ENCODE assay signal across 16 cellular contexts in genomic region chr11:12835286-12835685, GRCh38.
DNase-seq lines count a peak whose midpoint lies in the region; ATAC-seq and TF ChIP-seq lines count a peak whose summit lies in the region.
"Had no signal": no experiment of that assay in that cellular context is flagged by ENCODE, and none has a peak within 500 bp of the region (broad histone marks: within the 10 kb centered on the region; RNA-seq: fewer than 3 reads in every experiment).

No MANE protein-coding gene starts in this region.

- no peak overlapping the region for H3K4me3 Mint-ChIP-seq in GM23338
- H3K4me3 Mint-ChIP-seq: CD4-positive, alpha-beta memory T cell had no signal

- CTCF ChIA-PET in RWPE1 (lab: Yijun Ruan, JAX): no interaction called here

- peaks cover 3% of the 10 kb centered on the region for H3K27me3 Mint-ChIP-seq in GM23338 (ENCODE audit: insufficient read depth, low read depth, poor library complexity)

- H3K79me2 ChIP-seq in GM23338 (replicated peaks; ENCODE audit: insufficient read depth): peaks cover 98% of the 10 kb centered on the region

- H3K9me3 ChIP-seq in left lung: no peaks in the 10 kb centered on the region
- no peaks in the 10 kb centered on the region for H3K9me3 ChIP-seq in psoas muscle
- H3K9me3 ChIP-seq: BE2C, HAP-1 had no signal

- DNase-seq in GM23338 (ENCODE audit: low spot score) (no peak), RWPE1 (ENCODE audit: low spot score) (no peak), left lung (no peak), psoas muscle (no peak), islet precursor cell (no peak), NCI-H1417 treated with DMSO at 0.1 percent for 48 hours (lab: John Stamatoyannopoulos, UW) (no peak)
- DNase-seq: BE2C; CD4-positive, alpha-beta memory T cell; DMS153; DMS79 treated with DMSO at 0.1 percent for 48 hours; EL; GOT3 had no signal

- H3K4me3 ChIP-seq in GM23338 (no peak overlapping the region), left lung (no peak overlapping the region), psoas muscle (no peak overlapping the region)
- H3K4me3 ChIP-seq: HAP-1 had no signal

- peaks cover 42% of the 10 kb centered on the region for H3K4me1 Mint-ChIP-seq in GM23338

- H3K27ac Mint-ChIP-seq in GM23338: no peak overlapping the region
- H3K27ac Mint-ChIP-seq: CD4-positive, alpha-beta memory T cell had no signal

- H3K4me1 ChIP-seq in GM23338 (ENCODE audit: insufficient read depth): peaks cover 33% of the 10 kb centered on the region
- H3K4me1 ChIP-seq in left lung: no peaks in the 10 kb centered on the region
- peaks cover 40% of the 10 kb centered on the region for H3K4me1 ChIP-seq in psoas muscle

- no peaks in the 10 kb centered on the region for H3K9me3 Mint-ChIP-seq in GM23338

- ATAC-seq in GM23338 (no peak), left lung (peak; percentile 22), psoas muscle (no peak), GM19035 (IDR thresholded peaks at IDR 0.05; ENCODE audit: unreplicated experiment) (no peak), GM21786 (IDR thresholded peaks at IDR 0.05; ENCODE audit: unreplicated experiment) (no peak)

- WGBS in psoas muscle, 3 donors: 77 to 84% (median 82%) methylated on average over 11 of the region's 11 CpGs

- POLR2A ChIA-PET in RWPE1 (lab: Yijun Ruan, JAX; ENCODE audit: low non-redundant PET): no interaction called here

- H3K27ac ChIP-seq in GM23338 (ENCODE audit: low read depth) (peak overlapping the region; percentile 16; the same call in 1 of the 2 replicates), RWPE1 (peak overlapping the region; percentile 55), left lung (no peak overlapping the region), psoas muscle (peak overlapping the region; percentile 19)
- H3K27ac ChIP-seq: C4-2B had no signal

- H3K27me3 ChIP-seq in GM23338 (ENCODE audit: insufficient read depth) (no peaks in the 10 kb centered on the region), left lung (no peaks in the 10 kb centered on the region), psoas muscle (ENCODE audit: insufficient read depth in 3 of 3, low read length in 2 of 3) (no peaks in the 10 kb centered on the region)
- H3K27me3 ChIP-seq: BE2C had no signal

- intact Hi-C loops in left lung (cut with DNase I): no loop called here
- intact Hi-C loops in psoas muscle (cut with DNase I): no loop called here

- H3K4me2 ChIP-seq in GM23338: no peak overlapping the region

- no peaks in the 10 kb centered on the region for H3F3A ChIP-seq in GM23338 (replicated peaks; ENCODE audit: low read depth)

- H2AFZ ChIP-seq in GM23338: no peak overlapping the region

- no peaks in the 10 kb centered on the region for H3K36me3 ChIP-seq in GM23338 (ENCODE audit: insufficient read depth)
- H3K36me3 ChIP-seq in left lung: no peaks in the 10 kb centered on the region
- H3K36me3 ChIP-seq in psoas muscle (ENCODE audit: insufficient read depth in 1 of 2, low read depth in 1 of 2): no peaks in the 10 kb centered on the region
- H3K36me3 ChIP-seq: BE2C, HAP-1 had no signal

- TF ChIP-seq CTCF in GM23338 (conservative IDR thresholded peaks at IDR 0.05; ENCODE audit: low read depth in 2 of 2): no peak
- no peak for TF ChIP-seq CTCF in RWPE1 (conservative IDR thresholded peaks at IDR 0.05; ENCODE audit: low read depth)
- TF ChIP-seq CTCF in left lung (IDR thresholded peaks at IDR 0.05): no peak
- no peak for TF ChIP-seq CTCF in psoas muscle (IDR thresholded peaks at IDR 0.05)

- H3K36me3 Mint-ChIP-seq in GM23338 (ENCODE audit: low read depth): peaks cover 12% of the 10 kb centered on the region
- H3K36me3 Mint-ChIP-seq: CD4-positive, alpha-beta memory T cell had no signal

- no peaks in the 10 kb centered on the region for H4K20me1 ChIP-seq in GM23338 (replicated peaks; ENCODE audit: insufficient read depth)

- H3K9me2 ChIP-seq in GM23338 (ENCODE audit: insufficient read depth): no peaks in the 10 kb centered on the region

TF ChIP-seq in GM23338, 12 proteins besides CTCF, POLR2A, EP300 and RAD21:
- no peak for TF ChIP-seq EZH2phosphoT487 (IDR thresholded peaks at IDR 0.05; ENCODE audit: unreplicated experiment)
- TF ChIP-seq CREB1 (CRISPR knock-in tag; IDR thresholded peaks at IDR 0.05; ENCODE audit: low read depth): no peak
- TF ChIP-seq STAT1 (IDR thresholded peaks at IDR 0.05; ENCODE audit: unreplicated experiment): no peak
- TF ChIP-seq NANOG (IDR thresholded peaks at IDR 0.05; ENCODE audit: borderline replicate concordance): no peak
- TF ChIP-seq REST (IDR thresholded peaks at IDR 0.05; ENCODE audit: unreplicated experiment): no peak

Comparison
In these comparisons a context has a peak if more than half of its experiments do, and no peak if none do; other contexts are left out.
1. H3K27ac ChIP-seq: peak in GM23338 (single experiment), RWPE1 (single experiment) and psoas muscle (single experiment); none in left lung (0 of 2).